In the genomic region with DNA sequence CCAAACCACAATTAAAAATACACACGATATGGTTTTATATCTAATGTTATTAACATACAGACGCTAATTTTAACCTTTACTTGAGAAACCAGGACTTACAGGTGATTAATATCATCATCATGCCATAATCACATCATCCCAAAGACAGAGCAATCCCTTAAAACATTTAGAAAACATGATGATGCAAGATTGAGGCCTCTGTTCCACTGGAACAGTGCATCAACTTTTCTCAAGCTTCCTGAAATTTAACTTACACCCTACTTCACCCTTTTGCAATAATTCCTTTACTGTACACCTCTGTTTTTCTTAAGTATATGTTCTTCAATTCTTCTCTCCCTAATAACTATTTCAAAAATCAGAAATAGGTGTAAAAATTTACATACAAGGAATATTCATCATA, we compare ENCODE assay signal across 1 cellular context.
A peak's percentile ranks its signal among the peaks of the same experiment; 100 is the strongest.
TF ChIP-seq lines count a peak whose summit lies in the region.

No MANE protein-coding gene starts in this region.

TF ChIP-seq in K562, 482 proteins besides CTCF, POLR2A, EP300 and RAD21:
- TF ChIP-seq RBM15 (IDR thresholded peaks at IDR 0.05; ENCODE audit: insufficient read depth, low read length) (no peak), EP400 (IDR thresholded peaks at IDR 0.05) (no peak), LARP7 (IDR thresholded peaks at IDR 0.05) (no peak), MTA2 (IDR thresholded peaks at IDR 0.05; ENCODE audit: low read depth) (no peak), POLR2B (IDR thresholded peaks at IDR 0.05; ENCODE audit: low read depth, partially characterized antibody) (no peak), HOXB6 (CRISPR knock-in tag; IDR thresholded peaks at IDR 0.05; ENCODE audit: borderline replicate concordance) (no peak), TCF7 (IDR thresholded peaks at IDR 0.05; ENCODE audit: borderline replicate concordance) (no peak), BHLHE40 (IDR thresholded peaks at IDR 0.05; ENCODE audit: low read length) (no peak), ZNF436 (CRISPR knock-in tag; IDR thresholded peaks at IDR 0.05) (no peak), SMAD4 (CRISPR knock-in tag; conservative IDR thresholded peaks at IDR 0.05) (no peak), CEBPB (tag; IDR thresholded peaks at IDR 0.05) (0 out of 2 replicates have a peak, but pooled peaks have one; percentile 43), CTBP1 (IDR thresholded peaks at IDR 0.05; ENCODE audit: borderline replicate concordance) (no peak), CEBPG (CRISPR knock-in tag; IDR thresholded peaks at IDR 0.05) (no peak), CEBPG (tag; conservative IDR thresholded peaks at IDR 0.05 in 1 of 2, IDR thresholded peaks at IDR 0.05 in 1 of 2) (peak in 1 of 2 experiments; percentile 54; a peak in 2 of 4 replicates), KLF1 (tag; IDR thresholded peaks at IDR 0.05) (no peak), MCM5 (IDR thresholded peaks at IDR 0.05; ENCODE audit: low read depth) (no peak), PRMT5 (CRISPR knock-in tag; IDR thresholded peaks at IDR 0.05) (no peak), ETV1 (tag; conservative IDR thresholded peaks at IDR 0.05; ENCODE audit: low read depth) (no peak), MCM2 (IDR thresholded peaks at IDR 0.05; ENCODE audit: low read depth) (no peak)
- TF ChIP-seq, protein P1, sequence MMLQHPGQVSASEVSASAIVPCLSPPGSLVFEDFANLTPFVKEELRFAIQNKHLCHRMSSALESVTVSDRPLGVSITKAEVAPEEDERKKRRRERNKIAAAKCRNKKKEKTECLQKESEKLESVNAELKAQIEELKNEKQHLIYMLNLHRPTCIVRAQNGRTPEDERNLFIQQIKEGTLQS (IDR thresholded peaks at IDR 0.05), result peak; percentile 67
- TF ChIP-seq, protein P1 (CRISPR knock-in tag; conservative IDR thresholded peaks at IDR 0.05), result no peak
- TF ChIP-seq, protein P2, sequence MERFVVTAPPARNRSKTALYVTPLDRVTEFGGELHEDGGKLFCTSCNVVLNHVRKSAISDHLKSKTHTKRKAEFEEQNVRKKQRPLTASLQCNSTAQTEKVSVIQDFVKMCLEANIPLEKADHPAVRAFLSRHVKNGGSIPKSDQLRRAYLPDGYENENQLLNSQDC (CRISPR knock-in tag; IDR thresholded peaks at IDR 0.05), result no peak
- TF ChIP-seq, protein P3, sequence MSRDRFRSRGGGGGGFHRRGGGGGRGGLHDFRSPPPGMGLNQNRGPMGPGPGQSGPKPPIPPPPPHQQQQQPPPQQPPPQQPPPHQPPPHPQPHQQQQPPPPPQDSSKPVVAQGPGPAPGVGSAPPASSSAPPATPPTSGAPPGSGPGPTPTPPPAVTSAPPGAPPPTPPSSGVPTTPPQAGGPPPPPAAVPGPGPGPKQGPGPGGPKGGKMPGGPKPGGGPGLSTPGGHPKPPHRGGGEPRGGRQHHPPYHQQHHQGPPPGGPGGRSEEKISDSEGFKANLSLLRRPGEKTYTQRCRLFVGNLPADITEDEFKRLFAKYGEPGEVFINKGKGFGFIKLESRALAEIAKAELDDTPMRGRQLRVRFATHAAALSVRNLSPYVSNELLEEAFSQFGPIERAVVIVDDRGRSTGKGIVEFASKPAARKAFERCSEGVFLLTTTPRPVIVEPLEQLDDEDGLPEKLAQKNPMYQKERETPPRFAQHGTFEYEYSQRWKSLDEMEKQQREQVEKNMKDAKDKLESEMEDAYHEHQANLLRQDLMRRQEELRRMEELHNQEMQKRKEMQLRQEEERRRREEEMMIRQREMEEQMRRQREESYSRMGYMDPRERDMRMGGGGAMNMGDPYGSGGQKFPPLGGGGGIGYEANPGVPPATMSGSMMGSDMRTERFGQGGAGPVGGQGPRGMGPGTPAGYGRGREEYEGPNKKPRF (IDR thresholded peaks at IDR 0.05; ENCODE audit: low read depth, low read length), result no peak
- TF ChIP-seq, protein P4, sequence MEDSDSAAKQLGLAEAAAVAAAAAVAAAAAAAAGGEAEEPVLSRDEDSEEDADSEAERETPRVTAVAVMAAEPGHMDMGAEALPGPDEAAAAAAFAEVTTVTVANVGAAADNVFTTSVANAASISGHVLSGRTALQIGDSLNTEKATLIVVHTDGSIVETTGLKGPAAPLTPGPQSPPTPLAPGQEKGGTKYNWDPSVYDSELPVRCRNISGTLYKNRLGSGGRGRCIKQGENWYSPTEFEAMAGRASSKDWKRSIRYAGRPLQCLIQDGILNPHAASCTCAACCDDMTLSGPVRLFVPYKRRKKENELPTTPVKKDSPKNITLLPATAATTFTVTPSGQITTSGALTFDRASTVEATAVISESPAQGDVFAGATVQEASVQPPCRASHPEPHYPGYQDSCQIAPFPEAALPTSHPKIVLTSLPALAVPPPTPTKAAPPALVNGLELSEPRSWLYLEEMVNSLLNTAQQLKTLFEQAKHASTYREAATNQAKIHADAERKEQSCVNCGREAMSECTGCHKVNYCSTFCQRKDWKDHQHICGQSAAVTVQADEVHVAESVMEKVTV (CRISPR knock-in tag; IDR thresholded peaks at IDR 0.05), result no peak
- TF ChIP-seq, protein P5, sequence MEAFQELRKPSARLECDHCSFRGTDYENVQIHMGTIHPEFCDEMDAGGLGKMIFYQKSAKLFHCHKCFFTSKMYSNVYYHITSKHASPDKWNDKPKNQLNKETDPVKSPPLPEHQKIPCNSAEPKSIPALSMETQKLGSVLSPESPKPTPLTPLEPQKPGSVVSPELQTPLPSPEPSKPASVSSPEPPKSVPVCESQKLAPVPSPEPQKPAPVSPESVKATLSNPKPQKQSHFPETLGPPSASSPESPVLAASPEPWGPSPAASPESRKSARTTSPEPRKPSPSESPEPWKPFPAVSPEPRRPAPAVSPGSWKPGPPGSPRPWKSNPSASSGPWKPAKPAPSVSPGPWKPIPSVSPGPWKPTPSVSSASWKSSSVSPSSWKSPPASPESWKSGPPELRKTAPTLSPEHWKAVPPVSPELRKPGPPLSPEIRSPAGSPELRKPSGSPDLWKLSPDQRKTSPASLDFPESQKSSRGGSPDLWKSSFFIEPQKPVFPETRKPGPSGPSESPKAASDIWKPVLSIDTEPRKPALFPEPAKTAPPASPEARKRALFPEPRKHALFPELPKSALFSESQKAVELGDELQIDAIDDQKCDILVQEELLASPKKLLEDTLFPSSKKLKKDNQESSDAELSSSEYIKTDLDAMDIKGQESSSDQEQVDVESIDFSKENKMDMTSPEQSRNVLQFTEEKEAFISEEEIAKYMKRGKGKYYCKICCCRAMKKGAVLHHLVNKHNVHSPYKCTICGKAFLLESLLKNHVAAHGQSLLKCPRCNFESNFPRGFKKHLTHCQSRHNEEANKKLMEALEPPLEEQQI (IDR thresholded peaks at IDR 0.05), result no peak
- TF ChIP-seq, protein P6, sequence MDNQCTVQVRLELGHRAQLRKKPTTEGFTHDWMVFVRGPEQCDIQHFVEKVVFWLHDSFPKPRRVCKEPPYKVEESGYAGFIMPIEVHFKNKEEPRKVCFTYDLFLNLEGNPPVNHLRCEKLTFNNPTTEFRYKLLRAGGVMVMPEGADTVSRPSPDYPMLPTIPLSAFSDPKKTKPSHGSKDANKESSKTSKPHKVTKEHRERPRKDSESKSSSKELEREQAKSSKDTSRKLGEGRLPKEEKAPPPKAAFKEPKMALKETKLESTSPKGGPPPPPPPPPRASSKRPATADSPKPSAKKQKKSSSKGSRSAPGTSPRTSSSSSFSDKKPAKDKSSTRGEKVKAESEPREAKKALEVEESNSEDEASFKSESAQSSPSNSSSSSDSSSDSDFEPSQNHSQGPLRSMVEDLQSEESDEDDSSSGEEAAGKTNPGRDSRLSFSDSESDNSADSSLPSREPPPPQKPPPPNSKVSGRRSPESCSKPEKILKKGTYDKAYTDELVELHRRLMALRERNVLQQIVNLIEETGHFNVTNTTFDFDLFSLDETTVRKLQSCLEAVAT (IDR thresholded peaks at IDR 0.05), result no peak
